In genomic region chr22:44870021-44870420, GRCh38 we compare ENCODE assay signal across 11 cellular contexts.
DNase-seq lines count a peak whose midpoint lies in the region; ATAC-seq and TF ChIP-seq lines count a peak whose summit lies in the region.
"Had no signal": no experiment of that assay in that cellular context is flagged by ENCODE, and none has a peak within 500 bp of the region (broad histone marks: within the 10 kb centered on the region; RNA-seq: fewer than 3 reads in every experiment).

No MANE protein-coding gene starts in this region.

- H3K27me3 ChIP-seq in aorta (ENCODE audit: control insufficient read depth in 1 of 2, insufficient read depth in 2 of 2, low read length in 1 of 2), result no peaks in the 10 kb centered on the region
- H3K27me3 ChIP-seq in stomach, result no peaks in the 10 kb centered on the region
- H3K27me3 ChIP-seq: ovary had no signal

- H3K27ac ChIP-seq in aorta (ENCODE audit: low read depth in 1 of 2, low read length in 2 of 2) (no peak overlapping the region), stomach (no peak overlapping the region)
- H3K27ac ChIP-seq: ovary had no signal

- no peak overlapping the region for H3K4me3 ChIP-seq in aorta (ENCODE audit: low read length in 2 of 2)
- H3K4me3 ChIP-seq in stomach, result no peak overlapping the region
- H3K4me3 ChIP-seq: ovary had no signal

- no peak for TF ChIP-seq EP300 in stomach (IDR thresholded peaks at IDR 0.05)

- H3K36me3 ChIP-seq in aorta (ENCODE audit: control insufficient read depth in 1 of 2, insufficient read depth in 2 of 2, low read length in 1 of 2) (no peaks in the 10 kb centered on the region), stomach (no peaks in the 10 kb centered on the region)
- H3K36me3 ChIP-seq: ovary had no signal

- no peak for ATAC-seq in aorta (ENCODE audit: low FRiP score)
- ATAC-seq: Right ventricle myocardium inferior had no signal

- H3K9me3 ChIP-seq in aorta (ENCODE audit: control insufficient read depth, low read length) (peaks cover 4% of the 10 kb centered on the region), stomach (peaks cover 0 to 12% (median 8%) of the 10 kb centered on the region in 4 donors)
- H3K9me3 ChIP-seq: ovary had no signal

- DNase-seq in ELF-1 (ENCODE audit: low read depth, low spot score) (peak; percentile 69), LoVo (ENCODE audit: low spot score) (peak; percentile 36), amniotic stem cell (lab: John Stamatoyannopoulos, UW) (peak; percentile 6), myocyte (ENCODE audit: low read depth) (peak; percentile 85), aorta (no peak), cerebellar cortex (ENCODE audit: low spot score) (no peak), stomach (no peak)
- DNase-seq in stimulated activated CD8-positive, alpha-beta memory T cell treated with anti-CD3 and anti-CD28 coated beads, Interleukin-4, amount 100 ng/mL, for 48 hours, result no peak
- DNase-seq: cerebellar nuclear complex, ovary had no signal

- intact Hi-C loops in aorta (cut with DNase I) (no loop called here), stomach (cut with DNase I; ENCODE audit: low total_unique reads) (no loop called here)

- 37 to 45% methylated on average over 5 of the region's 5 CpGs for WGBS in aorta, 2 donors
- 29 to 49% (median 37%) methylated on average over 5 of the region's 5 CpGs for WGBS in stomach, 5 donors

- no peak for TF ChIP-seq CTCF in stomach (IDR thresholded peaks at IDR 0.05)

- H3K4me1 ChIP-seq in aorta (ENCODE audit: control insufficient read depth in 1 of 2, insufficient read depth in 2 of 2, low read length in 2 of 2), result no peaks in the 10 kb centered on the region
- no peaks in the 10 kb centered on the region for H3K4me1 ChIP-seq in stomach

- TF ChIP-seq POLR2A in stomach (IDR thresholded peaks at IDR 0.05), result no peak

Comparison
In these comparisons a context has a peak if more than half of its experiments do, and no peak if none do; other contexts are left out.
1. DNase-seq: peak in ELF-1 (single experiment), LoVo (single experiment), amniotic stem cell (single experiment) and myocyte (single experiment); none in aorta (0 of 2), cerebellar cortex (single experiment), stimulated activated CD8-positive, alpha-beta memory T cell treated with anti-CD3 and anti-CD28 coated beads, Interleukin-4, amount 100 ng/mL, for 48 hours (single experiment) and stomach (single experiment).